In the genomic region with DNA sequence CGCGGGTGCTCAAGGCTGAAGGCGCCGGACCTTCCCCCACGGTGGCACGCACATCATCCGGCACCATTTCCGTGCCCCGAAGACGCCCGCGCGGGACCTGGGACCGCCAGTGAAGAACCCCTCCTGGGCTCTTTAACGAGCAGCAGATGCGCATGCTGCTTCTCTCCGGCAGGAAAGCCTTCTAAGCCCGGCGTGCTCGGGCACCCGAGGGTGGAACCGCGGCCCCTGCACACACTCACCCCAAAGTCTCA, we compare ENCODE assay signal across 8 cellular contexts. TPM values are rescaled to one million over a fixed set of nuclear protein-coding genes. Genes with fewer than 3 reads are reported as not detected.
DNase-seq lines count a peak whose midpoint lies in the region; ATAC-seq, FAIRE-seq and TF ChIP-seq lines count a peak whose summit lies in the region.

No MANE protein-coding gene starts in this region.

- H3K23ac ChIP-seq in trophoblast cell (ENCODE audit: low read length), result no peak overlapping the region

- no peak for FAIRE-seq in GM12891 (lab: Jason Lieb, UNC)

- no peak overlapping the region for H2BK120ac ChIP-seq in trophoblast cell (ENCODE audit: insufficient read depth, low read length, poor library complexity)

- peak overlapping the region; percentile 17 to 59 (median 41) for H3K4me3 Mint-ChIP-seq in T-cell

- H3K27ac ChIP-seq in esophagus squamous epithelium (peak overlapping the region; percentile 88 to 95 (median 92)), trophoblast cell (ENCODE audit: low read depth, low read length) (no peak overlapping the region)

- no peak overlapping the region for H3K18ac ChIP-seq in trophoblast cell (ENCODE audit: low read length)

- H3K9me3 ChIP-seq in esophagus squamous epithelium (no peaks in the 10 kb centered on the region), trophoblast cell (ENCODE audit: insufficient read depth, low read depth, low read length) (no peaks in the 10 kb centered on the region)

- H3K36me3 ChIP-seq in esophagus squamous epithelium (no peaks in the 10 kb centered on the region), trophoblast cell (ENCODE audit: control insufficient read depth in 1 of 2, insufficient read depth in 2 of 2, low read length in 2 of 2) (no peaks in the 10 kb centered on the region)

- no peak overlapping the region for H4K8ac ChIP-seq in trophoblast cell (ENCODE audit: low read depth, low read length)

- CTCF ChIA-PET in T-cell (lab: Charles Lee), result no interaction called here

- no peak for TF ChIP-seq CTCF in esophagus squamous epithelium (IDR thresholded peaks at IDR 0.05)

- H3K27me3 ChIP-seq in esophagus squamous epithelium (peaks cover 0 to 79% (median 0%) of the 10 kb centered on the region in 4 donors), trophoblast cell (ENCODE audit: insufficient read depth, low read length) (peaks cover 70% of the 10 kb centered on the region)

- peaks cover 59 to 65% of the 10 kb centered on the region in 2 donors for H3K27me3 Mint-ChIP-seq in T-cell

- ATAC-seq in T-cell (replicated peaks in 1 of 4) (no peak), GM21786 (IDR thresholded peaks at IDR 0.05; ENCODE audit: unreplicated experiment) (no peak)

- H3K36me3 Mint-ChIP-seq in T-cell, result no peaks in the 10 kb centered on the region

- DNase-seq in EH (ENCODE audit: low read depth) (peak; percentile 47), T-cell (no peak), esophagus squamous epithelium (lab: John Stamatoyannopoulos, UW) (no peak), trophoblast cell (no peak), NCI-H2029 (lab: John Stamatoyannopoulos, UW) (no peak), Kasumi-1 (lab: John Stamatoyannopoulos, UW) (no peak), GM12891 (ENCODE audit: insufficient read length, low spot score) (no peak)

- H2BK5ac ChIP-seq in trophoblast cell (ENCODE audit: low read depth, low read length, poor library complexity), result no peak overlapping the region

- no peak overlapping the region for H2AK5ac ChIP-seq in trophoblast cell (ENCODE audit: low read length)

- H3K27ac Mint-ChIP-seq in T-cell, result no peak overlapping the region

- no peak overlapping the region for H4K91ac ChIP-seq in trophoblast cell (ENCODE audit: low read depth, low read length)

- H3K4me1 ChIP-seq in esophagus squamous epithelium, result peaks cover 7 to 61% (median 9%) of the 10 kb centered on the region in 3 donors
- H3K4me1 ChIP-seq in trophoblast cell (ENCODE audit: control insufficient read depth in 1 of 2, insufficient read depth in 2 of 2, low read length in 2 of 2), result peaks cover 18 to 19% of the 10 kb centered on the region in 2 experiments

- H3K4me1 Mint-ChIP-seq in T-cell, result peaks cover 30 to 34% (median 33%) of the 10 kb centered on the region in 3 donors

- H3K4me3 ChIP-seq in esophagus squamous epithelium, result peak overlapping the region; percentile 62 to 75 (median 66)
- H3K4me3 ChIP-seq in trophoblast cell (ENCODE audit: low read depth, low read length), result peak overlapping the region; percentile 52

- intact Hi-C loops in esophagus squamous epithelium (cut with DNase I), result no loop called here

- H3K14ac ChIP-seq in trophoblast cell (ENCODE audit: low read length), result no peak overlapping the region

- H3K79me2 ChIP-seq in trophoblast cell (ENCODE audit: control insufficient read depth, insufficient read depth, low read length, poor library complexity), result no peaks in the 10 kb centered on the region

- H3K79me1 ChIP-seq in trophoblast cell (ENCODE audit: low read length), result no peaks in the 10 kb centered on the region

- H3K4ac ChIP-seq in trophoblast cell (ENCODE audit: low read depth, low read length), result no peak overlapping the region

- TF ChIP-seq POLR2A in esophagus squamous epithelium (IDR thresholded peaks at IDR 0.05) (peak in 1 of 4 donors; percentile 50), GM12891 (IDR thresholded peaks at IDR 0.05; ENCODE audit: low read depth, low read length) (no peak)

- no peak overlapping the region for H2AFZ ChIP-seq in trophoblast cell (ENCODE audit: insufficient read depth, low read length, poor library complexity)

- no CpG with 5 or more reads among the region's 23 CpGs for WGBS in esophagus squamous epithelium, 2 donors
- no CpG with 5 or more reads among the region's 23 CpGs for WGBS in trophoblast cell (ENCODE audit: extremely low coverage, insufficient coverage, insufficient read length)

- POLR2A ChIA-PET in T-cell (lab: Charles Lee), result no interaction called here

- no peak overlapping the region for H3K9ac ChIP-seq in trophoblast cell (ENCODE audit: low read length)

- H2BK12ac ChIP-seq in trophoblast cell (ENCODE audit: low read length), result no peak overlapping the region

- no peaks in the 10 kb centered on the region for H3K9me3 Mint-ChIP-seq in T-cell

- H3K4me2 ChIP-seq in trophoblast cell (ENCODE audit: low read length), result peak overlapping the region; percentile 72

- H4K12ac ChIP-seq in trophoblast cell (ENCODE audit: low read depth, low read length), result no peak overlapping the region

TF ChIP-seq in GM12891, 5 proteins besides CTCF, POLR2A, EP300 and RAD21:
- TF ChIP-seq POU2F2 (IDR thresholded peaks at IDR 0.05; ENCODE audit: low read depth, low read length) (no peak), PAX5 (IDR thresholded peaks at IDR 0.05; ENCODE audit: insufficient read depth, low read length, severe bottlenecking) (no peak), TAF1 (IDR thresholded peaks at IDR 0.05; ENCODE audit: low read depth, low read length) (no peak), SPI1 (IDR thresholded peaks at IDR 0.05; ENCODE audit: low read depth, low read length) (no peak), POLR2AphosphoS5 (IDR thresholded peaks at IDR 0.05; ENCODE audit: low read depth, low read length) (no peak)

RNA-seq across cellular contexts. Expression of gene FOXQ1, which starts 0.2 kb away (rescaled TPM):
- total RNA-seq in T-cell, result under 1 TPM in 1 of 5 donors, not detected in 4; 0.09 TPM
- 10 to 100 TPM in 3 of 4 donors, 1 to 10 TPM in 1; 8.1 to 13.0 (median 10.7) TPM for total RNA-seq in esophagus squamous epithelium
- not detected in 2 replicates for polyA plus RNA-seq in trophoblast cell (2013)
- polyA plus RNA-seq in GM12891 (2012; ENCODE audit: low read depth, missing spikeins), result not detected

Comparison
In these comparisons a context has a peak if more than half of its experiments do, and no peak if none do; other contexts are left out.
1. RNA of gene FOXQ1, which starts 0.2 kb away (total RNA-seq): 8.1 to 13.0 TPM in esophagus squamous epithelium; 0.09 TPM in T-cell; every median in the first group is over 4 times any median in the second.